ENCODE assay signal across 14 cellular contexts in genomic region chr2:20698916-20699613, GRCh38.
DNase-seq lines count a peak whose midpoint lies in the region; ATAC-seq lines count a peak whose summit lies in the region.
"Had no signal": no experiment of that assay in that cellular context is flagged by ENCODE, and none has a peak within 500 bp of the region (broad histone marks: within the 10 kb centered on the region; RNA-seq: fewer than 3 reads in every experiment).

No MANE protein-coding gene starts in this region.

- no peaks in the 10 kb centered on the region for H3K27me3 ChIP-seq in adipocyte (replicated peaks; ENCODE audit: control insufficient read depth, insufficient read depth, low read length)
- no peaks in the 10 kb centered on the region for H3K27me3 ChIP-seq in subcutaneous abdominal adipose tissue (ENCODE audit: control insufficient read depth in 5 of 5, insufficient read depth in 4 of 5, low read length in 5 of 5)
- H3K27me3 ChIP-seq: cardiac muscle cell, left lung had no signal

- peak; percentile 44 for ATAC-seq in HG03159 (IDR thresholded peaks at IDR 0.05; ENCODE audit: unreplicated experiment)
- ATAC-seq: left lung had no signal

- DNase-seq in NOMO-1 (lab: John Stamatoyannopoulos, UW; ENCODE audit: unreplicated experiment in 2 of 2) (peak; percentile 21 to 71), NOMO-1 treated with dmso at 0.1 percent for 144 hours (lab: John Stamatoyannopoulos, UW; ENCODE audit: unreplicated experiment) (no peak), adipocyte (ENCODE audit: low read depth) (peak; percentile 2), T-helper 9 cell (no peak), NCI-H510A (lab: John Stamatoyannopoulos, UW) (no peak), NCI-H524 treated with DMSO at 0.1 percent for 48 hours (lab: John Stamatoyannopoulos, UW) (no peak)
- DNase-seq: 8988T, activated gamma-delta T cell, left lung had no signal

- H3K9ac ChIP-seq in adipocyte (ENCODE audit: low read length) (no peak overlapping the region), subcutaneous abdominal adipose tissue (ENCODE audit: low read length in 5 of 5) (peak overlapping the region in 2 of 5 donors; percentile 13 to 33)

- H3K9me3 ChIP-seq in adipocyte (ENCODE audit: control insufficient read depth, low read length) (no peaks in the 10 kb centered on the region), subcutaneous abdominal adipose tissue (ENCODE audit: control insufficient read depth in 5 of 5, low read length in 5 of 5) (no peaks in the 10 kb centered on the region)
- H3K9me3 ChIP-seq: left lung had no signal

- H3K4me3 ChIP-seq in adipocyte (ENCODE audit: low read length) = no peak overlapping the region
- H3K4me3 ChIP-seq in subcutaneous abdominal adipose tissue (ENCODE audit: low read depth in 1 of 5, low read length in 5 of 5) = peak overlapping the region in 3 of 5 donors; percentile 15 to 45 (median 28)
- H3K4me3 ChIP-seq: cardiac muscle cell, left lung, smooth muscle cell had no signal

- H3K36me3 ChIP-seq in adipocyte (ENCODE audit: control insufficient read depth, insufficient read depth, low read length, severe bottlenecking) = no peaks in the 10 kb centered on the region
- H3K36me3 ChIP-seq in subcutaneous abdominal adipose tissue (ENCODE audit: control insufficient read depth in 5 of 5, insufficient read depth in 5 of 5, low read length in 5 of 5) = peaks cover 4 to 20% (median 11%) of the 10 kb centered on the region in 5 donors
- H3K36me3 ChIP-seq: cardiac muscle cell had no signal

- H3K4me1 ChIP-seq in adipocyte (ENCODE audit: control insufficient read depth, insufficient read depth, low read length) (peaks cover 2% of the 10 kb centered on the region), subcutaneous abdominal adipose tissue (ENCODE audit: control insufficient read depth in 5 of 5, insufficient read depth in 5 of 5, low read length in 5 of 5) (peaks cover 0 to 11% (median 0%) of the 10 kb centered on the region in 5 donors)

- H3K27ac ChIP-seq in subcutaneous abdominal adipose tissue (ENCODE audit: low read depth, low read length) = no peak overlapping the region
- H3K27ac ChIP-seq: cardiac muscle cell, epithelial cell of prostate had no signal

Comparison
In these comparisons a context has a peak if more than half of its experiments do, and no peak if none do; other contexts are left out.
1. DNase-seq: peak in NOMO-1 (2 of 2) and adipocyte (single experiment); none in NOMO-1 treated with dmso at 0.1 percent for 144 hours (single experiment), T-helper 9 cell (single experiment), NCI-H510A (single experiment) and NCI-H524 treated with DMSO at 0.1 percent for 48 hours (single experiment).